Comparison of ENCODE assay signal across 9 cellular contexts in genomic region chr17:74961657-74962360, GRCh38. TPM values are rescaled to one million over a fixed set of nuclear protein-coding genes. Genes with fewer than 3 reads are reported as not detected.
DNase-seq lines count a peak whose midpoint lies in the region; ATAC-seq and TF ChIP-seq lines count a peak whose summit lies in the region.
"Had no signal": no experiment of that assay in that cellular context is flagged by ENCODE, and none has a peak within 500 bp of the region (broad histone marks: within the 10 kb centered on the region; RNA-seq: fewer than 3 reads in every experiment).

No MANE protein-coding gene starts in this region.

- no peaks in the 10 kb centered on the region for H3K27me3 ChIP-seq in Peyer's patch

- no peaks in the 10 kb centered on the region for H3K9me3 Mint-ChIP-seq in activated T-cell treated with anti-CD3 and anti-CD28 coated beads, Interleukin-2, amount 50 U/mL, for 4 hours
- H3K9me3 Mint-ChIP-seq in nephron, result no peaks in the 10 kb centered on the region
- no peaks in the 10 kb centered on the region for H3K9me3 Mint-ChIP-seq in stimulated activated naive B cell treated with anti-CD40 and anti-IgM and Interleukin-4, amounts not matched to agents 10 μg/mL and 1 μg/mL and 100 μg/mL, for 72 hours

- H3K27me3 Mint-ChIP-seq in activated T-cell treated with anti-CD3 and anti-CD28 coated beads, Interleukin-2, amount 50 U/mL, for 4 hours (ENCODE audit: low read depth), result no peaks in the 10 kb centered on the region
- peaks cover 29% of the 10 kb centered on the region for H3K27me3 Mint-ChIP-seq in nephron (ENCODE audit: low read depth)
- H3K27me3 Mint-ChIP-seq in stimulated activated naive B cell treated with anti-CD40 and anti-IgM and Interleukin-4, amounts not matched to agents 10 μg/mL and 1 μg/mL and 100 μg/mL, for 72 hours, result peaks cover 14 to 36% of the 10 kb centered on the region in 2 donors

- peaks cover 4% of the 10 kb centered on the region for H3K4me1 Mint-ChIP-seq in activated T-cell treated with anti-CD3 and anti-CD28 coated beads, Interleukin-2, amount 50 U/mL, for 4 hours (ENCODE audit: low read depth)
- H3K4me1 Mint-ChIP-seq in nephron, result no peaks in the 10 kb centered on the region
- peaks cover 7 to 11% of the 10 kb centered on the region in 2 donors for H3K4me1 Mint-ChIP-seq in stimulated activated naive B cell treated with anti-CD40 and anti-IgM and Interleukin-4, amounts not matched to agents 10 μg/mL and 1 μg/mL and 100 μg/mL, for 72 hours

- H3K4me1 ChIP-seq in Peyer's patch, result peaks cover 0 to 6% (median 2%) of the 10 kb centered on the region in 4 donors

- peak; percentile 57 for DNase-seq in DMS153 (lab: John Stamatoyannopoulos, UW)
- DNase-seq in LHCN-M2 (ENCODE audit: low read depth), result peak; percentile 75
- DNase-seq in Peyer's patch, result peak; percentile 86 to 95 (median 91)
- peak; percentile 88 for DNase-seq in activated T-cell treated with anti-CD3 and anti-CD28 coated beads, Interleukin-2, amount 50 U/mL, for 4 hours
- DNase-seq in fibroblast of gingiva (ENCODE audit: low read depth), result peak; percentile 74
- DNase-seq in stimulated activated naive B cell treated with anti-CD40 and anti-IgM and Interleukin-4, amounts not matched to agents 10 μg/mL and 1 μg/mL and 100 μg/mL, for 72 hours, result peak; percentile 60

- no peak overlapping the region for H3K4me3 Mint-ChIP-seq in activated T-cell treated with anti-CD3 and anti-CD28 coated beads, Interleukin-2, amount 50 U/mL, for 4 hours
- H3K4me3 Mint-ChIP-seq in nephron, result no peak overlapping the region
- no peak overlapping the region for H3K4me3 Mint-ChIP-seq in stimulated activated naive B cell treated with anti-CD40 and anti-IgM and Interleukin-4, amounts not matched to agents 10 μg/mL and 1 μg/mL and 100 μg/mL, for 72 hours

- no peaks in the 10 kb centered on the region for H3K36me3 Mint-ChIP-seq in activated T-cell treated with anti-CD3 and anti-CD28 coated beads, Interleukin-2, amount 50 U/mL, for 4 hours (ENCODE audit: insufficient read depth)
- no peaks in the 10 kb centered on the region for H3K36me3 Mint-ChIP-seq in nephron (ENCODE audit: low read depth)
- H3K36me3 Mint-ChIP-seq in stimulated activated naive B cell treated with anti-CD40 and anti-IgM and Interleukin-4, amounts not matched to agents 10 μg/mL and 1 μg/mL and 100 μg/mL, for 72 hours, result no peaks in the 10 kb centered on the region

- no peak for TF ChIP-seq POLR2A in Peyer's patch (IDR thresholded peaks at IDR 0.05)

- H3K36me3 ChIP-seq in Peyer's patch, result no peaks in the 10 kb centered on the region

- H3K27ac Mint-ChIP-seq in nephron, result peak overlapping the region in 1 of 3 experiments; percentile 7
- no peak overlapping the region for H3K27ac Mint-ChIP-seq in stimulated activated naive B cell treated with anti-CD40 and anti-IgM and Interleukin-4, amounts not matched to agents 10 μg/mL and 1 μg/mL and 100 μg/mL, for 72 hours

- H3K9me3 ChIP-seq in Peyer's patch, result no peaks in the 10 kb centered on the region

- H3K27ac ChIP-seq in Peyer's patch, result no peak overlapping the region

- no peak overlapping the region for H3K4me3 ChIP-seq in Peyer's patch

- TF ChIP-seq CTCF in Peyer's patch (IDR thresholded peaks at IDR 0.05) (peak; percentile 77 to 92 (median 85)), nephron (IDR thresholded peaks at IDR 0.05; ENCODE audit: unreplicated experiment in 3 of 3) (peak; percentile 71 to 77 (median 77))

- peak; percentile 80 to 81 for ATAC-seq in activated T-cell treated with anti-CD3 and anti-CD28 coated beads, Interleukin-2, amount 50 U/mL, for 4 hours
- peak; percentile 78 to 80 for ATAC-seq in stimulated activated naive B cell treated with anti-CD40 and anti-IgM and Interleukin-4, amounts not matched to agents 10 μg/mL and 1 μg/mL and 100 μg/mL, for 72 hours (replicated peaks)
- no peak for ATAC-seq in GM18502 (IDR thresholded peaks at IDR 0.05; ENCODE audit: poor library complexity, unreplicated experiment)

RNA-seq across cellular contexts. Expression of gene HID1, which starts 10.8 kb away (rescaled TPM):
- total RNA-seq in LHCN-M2 (2014; rRNA removed) (not detected in 2 replicates), Peyer's patch (100 to 1,000 TPM in 3 of 4 donors, 10 to 100 TPM in 1; 80.0 to 148 (median 124) TPM)
- polyA plus RNA-seq in LHCN-M2 (2012), result 0.12 TPM
- total RNA-seq in activated T-cell treated with anti-CD3 and anti-CD28 coated beads, Interleukin-2, amount 50 U/mL, for 4 hours, result 1 to 10 TPM; 1.3 to 2.1 (median 2.0) TPM

RNA-seq across cellular contexts. Expression of gene CDR2L, which starts 25.6 kb away (rescaled TPM):
- total RNA-seq in LHCN-M2 (2014; rRNA removed), result 25.1 and 33.1 TPM in 2 replicates
- 25.8 TPM for polyA plus RNA-seq in LHCN-M2 (2012)
- total RNA-seq in Peyer's patch, result 10 to 100 TPM in 3 of 4 donors, 1 to 10 TPM in 1; 7.4 to 80.7 (median 53.9) TPM
- 1 to 10 TPM in 2 of 3 donors, under 1 TPM in 1; 0.84 to 1.3 (median 1.0) TPM for total RNA-seq in activated T-cell treated with anti-CD3 and anti-CD28 coated beads, Interleukin-2, amount 50 U/mL, for 4 hours

RNA-seq across cellular contexts. Expression of gene OTOP3, which starts 26.1 kb away (rescaled TPM):
- not detected in 2 replicates for total RNA-seq in LHCN-M2 (2014; rRNA removed)
- polyA plus RNA-seq in LHCN-M2 (2012), result not detected
- 1 to 10 TPM in 3 of 4 donors, not detected in 1; 5.2 to 9.3 (median 8.5) TPM for total RNA-seq in Peyer's patch
- total RNA-seq in activated T-cell treated with anti-CD3 and anti-CD28 coated beads, Interleukin-2, amount 50 U/mL, for 4 hours, result not detected
- total RNA-seq: activated CD8-positive, alpha-beta memory T cell treated with anti-CD3 and anti-CD28 coated beads for 36 hours had no signal

RNA-seq across cellular contexts. Expression of gene OTOP2, which starts 37.7 kb away (rescaled TPM):
- total RNA-seq in LHCN-M2 (2014; rRNA removed) (not detected in 2 replicates), Peyer's patch (10 to 100 TPM in 1 of 4 donors, 1 to 10 TPM in 2, not detected in 1; 4.6 to 11.9 (median 8.8) TPM)
- not detected for polyA plus RNA-seq in LHCN-M2 (2012)
- not detected for total RNA-seq in activated T-cell treated with anti-CD3 and anti-CD28 coated beads, Interleukin-2, amount 50 U/mL, for 4 hours
- total RNA-seq: activated CD8-positive, alpha-beta memory T cell treated with anti-CD3 and anti-CD28 coated beads for 36 hours had no signal

RNA-seq across cellular contexts. Expression of gene USH1G, which starts 38.8 kb away (rescaled TPM):
- not detected in 2 replicates for total RNA-seq in LHCN-M2 (2014; rRNA removed)
- polyA plus RNA-seq in LHCN-M2 (2012), result not detected
- total RNA-seq in Peyer's patch, result 1 to 10 TPM in 3 of 4 donors, not detected in 1; 1.6 to 3.7 (median 2.3) TPM
- not detected for total RNA-seq in activated T-cell treated with anti-CD3 and anti-CD28 coated beads, Interleukin-2, amount 50 U/mL, for 4 hours
- total RNA-seq: activated CD8-positive, alpha-beta memory T cell treated with anti-CD3 and anti-CD28 coated beads for 36 hours had no signal

Comparison
In these comparisons a context has a peak if more than half of its experiments do, and no peak if none do; other contexts are left out.
1. RNA of gene HID1, which starts 10.8 kb away (total RNA-seq): 80.0 to 148 TPM in Peyer's patch; 1.3 to 2.1 TPM in activated T-cell treated with anti-CD3 and anti-CD28 coated beads, Interleukin-2, amount 50 U/mL, for 4 hours and not detected in LHCN-M2; every median in the first group is over 10 times any median in the second.
2. Peak in every context shown above with its lines, with median percentiles within 50 percentile points of each other: DNase-seq.